ENCODE assay signal across 10 cellular contexts in genomic region chr19:38838208-38838985, GRCh38. TPM values are rescaled to one million over a fixed set of nuclear protein-coding genes. Genes with fewer than 3 reads are reported as not detected.
A peak's percentile ranks its signal among the peaks of the same experiment; 100 is the strongest.
DNase-seq lines count a peak whose midpoint lies in the region; ATAC-seq lines count a peak whose summit lies in the region.
"Had no signal": no experiment of that assay in that cellular context is flagged by ENCODE, and none has a peak within 500 bp of the region (broad histone marks: within the 10 kb centered on the region; RNA-seq: fewer than 3 reads in every experiment).

No MANE protein-coding gene starts in this region.

- H3K4me1 Mint-ChIP-seq in activated naive CD8-positive, alpha-beta T cell treated with anti-CD3 and anti-CD28 coated beads for 36 hours, result peaks cover 53% of the 10 kb centered on the region
- peaks cover 15 to 34% (median 26%) of the 10 kb centered on the region in 3 donors for H3K4me1 Mint-ChIP-seq in naive B cell

- peak overlapping the region; percentile 24 for H3K27ac ChIP-seq in stomach smooth muscle (ENCODE audit: low read length)
- H3K27ac ChIP-seq: neutrophil had no signal

- H3K9me3 ChIP-seq in stomach smooth muscle (ENCODE audit: control insufficient read depth in 2 of 2, low read length in 2 of 2), result no peaks in the 10 kb centered on the region
- H3K9me3 ChIP-seq: neutrophil had no signal

- H3K27me3 ChIP-seq in stomach smooth muscle (ENCODE audit: control insufficient read depth in 1 of 2, insufficient read depth in 2 of 2, low read length in 2 of 2), result no peaks in the 10 kb centered on the region
- H3K27me3 ChIP-seq: neutrophil had no signal

- H3K4me3 Mint-ChIP-seq in activated naive CD8-positive, alpha-beta T cell treated with anti-CD3 and anti-CD28 coated beads for 36 hours, result peak overlapping the region; percentile 5
- no peak overlapping the region for H3K4me3 Mint-ChIP-seq in naive B cell

- peaks cover 67 to 68% of the 10 kb centered on the region in 2 donors for H3K36me3 ChIP-seq in stomach smooth muscle (ENCODE audit: control insufficient read depth in 2 of 2, insufficient read depth in 2 of 2, low read length in 2 of 2)

- peaks cover 23% of the 10 kb centered on the region for H3K4me1 ChIP-seq in stomach smooth muscle (ENCODE audit: control insufficient read depth, insufficient read depth, low read length)

- H3K27ac Mint-ChIP-seq in activated naive CD8-positive, alpha-beta T cell treated with anti-CD3 and anti-CD28 coated beads for 36 hours, result peak overlapping the region; percentile 89
- H3K27ac Mint-ChIP-seq in naive B cell, result peak overlapping the region in 4 of 6 donors; percentile 14 to 76 (median 62)

- ATAC-seq in naive B cell (ENCODE audit: low read depth in 2 of 2) (no peak), HG03432 (IDR thresholded peaks at IDR 0.05; ENCODE audit: unreplicated experiment) (no peak), GM19397 (IDR thresholded peaks at IDR 0.05; ENCODE audit: unreplicated experiment) (no peak), GM18873 (IDR thresholded peaks at IDR 0.05; ENCODE audit: low FRiP score, unreplicated experiment) (no peak)

- H3K36me3 Mint-ChIP-seq in activated naive CD8-positive, alpha-beta T cell treated with anti-CD3 and anti-CD28 coated beads for 36 hours, result peaks cover 61% of the 10 kb centered on the region
- H3K36me3 Mint-ChIP-seq in naive B cell, result peaks cover 22 to 25% of the 10 kb centered on the region in 2 donors

- no peaks in the 10 kb centered on the region for H3K27me3 Mint-ChIP-seq in activated naive CD8-positive, alpha-beta T cell treated with anti-CD3 and anti-CD28 coated beads for 36 hours
- no peaks in the 10 kb centered on the region for H3K27me3 Mint-ChIP-seq in naive B cell

- no peak overlapping the region for H3K4me3 ChIP-seq in stomach smooth muscle (ENCODE audit: low read length in 2 of 2)

- no peaks in the 10 kb centered on the region for H3K9me3 Mint-ChIP-seq in activated naive CD8-positive, alpha-beta T cell treated with anti-CD3 and anti-CD28 coated beads for 36 hours
- H3K9me3 Mint-ChIP-seq in naive B cell, result no peaks in the 10 kb centered on the region

- DNase-seq in activated effector memory CD4-positive, alpha-beta T cell treated with anti-CD3 and anti-CD28 coated beads, Interleukin-2, amount 50 U/mL, for 16 hours, result peak; percentile 82
- DNase-seq in activated effector memory CD4-positive, alpha-beta T cell treated with Interleukin-2 at 50 U/mL for 16 hours, result no peak
- DNase-seq in activated naive CD8-positive, alpha-beta T cell treated with anti-CD3 and anti-CD28 coated beads for 36 hours, result peak; percentile 61
- no peak for DNase-seq in naive B cell

- no peak overlapping the region for H3K9ac ChIP-seq in stomach smooth muscle (ENCODE audit: low read length in 2 of 2)

RNA-seq across cellular contexts. Expression of gene ECH1, which starts 6.8 kb away (rescaled TPM):
- 100 to 1,000 TPM; 103 to 107 TPM for total RNA-seq in activated naive CD8-positive, alpha-beta T cell treated with anti-CD3 and anti-CD28 coated beads for 36 hours
- 100 to 1,000 TPM; 234 to 283 (median 274) TPM for polyA plus RNA-seq in naive B cell (ENCODE audit: low read depth in 6 of 6)

RNA-seq across cellular contexts. Expression of gene HNRNPL, which starts 11.4 kb away (rescaled TPM):
- total RNA-seq in activated naive CD8-positive, alpha-beta T cell treated with anti-CD3 and anti-CD28 coated beads for 36 hours, result 100 to 1,000 TPM; 723 to 728 TPM
- 100 to 1,000 TPM in 3 of 6 donors, 10 to 100 TPM in 3; 29.0 to 116 (median 99.3) TPM for polyA plus RNA-seq in naive B cell (ENCODE audit: low read depth in 6 of 6)

RNA-seq across cellular contexts. Expression of gene LGALS4, which starts 25.7 kb away (rescaled TPM):
- under 1 TPM; 0.33 to 0.56 TPM for total RNA-seq in activated naive CD8-positive, alpha-beta T cell treated with anti-CD3 and anti-CD28 coated beads for 36 hours
- 1 to 10 TPM in 1 of 6 donors, not detected in 5; 1.4 TPM for polyA plus RNA-seq in naive B cell (ENCODE audit: low read depth in 6 of 6)

RNA-seq across cellular contexts. Expression of gene RINL, which starts 39.7 kb away (rescaled TPM):
- total RNA-seq in activated naive CD8-positive, alpha-beta T cell treated with anti-CD3 and anti-CD28 coated beads for 36 hours, result 10 to 100 TPM; 74.0 to 75.0 TPM
- polyA plus RNA-seq in naive B cell (ENCODE audit: low read depth in 6 of 6), result 10 to 100 TPM; 22.1 to 80.3 (median 50.2) TPM

RNA-seq across cellular contexts. Expression of gene LGALS7B, which starts 49.4 kb away (rescaled TPM):
- total RNA-seq in activated naive CD8-positive, alpha-beta T cell treated with anti-CD3 and anti-CD28 coated beads for 36 hours, result not detected
- polyA plus RNA-seq in naive B cell (ENCODE audit: low read depth in 6 of 6), result 1 to 10 TPM in 1 of 6 donors, not detected in 5; 6.0 TPM
- total RNA-seq: cerebellum had no signal

Comparison
In these comparisons a context has a peak if more than half of its experiments do, and no peak if none do; other contexts are left out.
1. DNase-seq: peak in activated effector memory CD4-positive, alpha-beta T cell treated with anti-CD3 and anti-CD28 coated beads, Interleukin-2, amount 50 U/mL, for 16 hours (single experiment) and activated naive CD8-positive, alpha-beta T cell treated with anti-CD3 and anti-CD28 coated beads for 36 hours (single experiment); none in activated effector memory CD4-positive, alpha-beta T cell treated with Interleukin-2 at 50 U/mL for 16 hours (single experiment) and naive B cell (single experiment).